ENCODE assay signal across 8 cellular contexts in the genomic region with DNA sequence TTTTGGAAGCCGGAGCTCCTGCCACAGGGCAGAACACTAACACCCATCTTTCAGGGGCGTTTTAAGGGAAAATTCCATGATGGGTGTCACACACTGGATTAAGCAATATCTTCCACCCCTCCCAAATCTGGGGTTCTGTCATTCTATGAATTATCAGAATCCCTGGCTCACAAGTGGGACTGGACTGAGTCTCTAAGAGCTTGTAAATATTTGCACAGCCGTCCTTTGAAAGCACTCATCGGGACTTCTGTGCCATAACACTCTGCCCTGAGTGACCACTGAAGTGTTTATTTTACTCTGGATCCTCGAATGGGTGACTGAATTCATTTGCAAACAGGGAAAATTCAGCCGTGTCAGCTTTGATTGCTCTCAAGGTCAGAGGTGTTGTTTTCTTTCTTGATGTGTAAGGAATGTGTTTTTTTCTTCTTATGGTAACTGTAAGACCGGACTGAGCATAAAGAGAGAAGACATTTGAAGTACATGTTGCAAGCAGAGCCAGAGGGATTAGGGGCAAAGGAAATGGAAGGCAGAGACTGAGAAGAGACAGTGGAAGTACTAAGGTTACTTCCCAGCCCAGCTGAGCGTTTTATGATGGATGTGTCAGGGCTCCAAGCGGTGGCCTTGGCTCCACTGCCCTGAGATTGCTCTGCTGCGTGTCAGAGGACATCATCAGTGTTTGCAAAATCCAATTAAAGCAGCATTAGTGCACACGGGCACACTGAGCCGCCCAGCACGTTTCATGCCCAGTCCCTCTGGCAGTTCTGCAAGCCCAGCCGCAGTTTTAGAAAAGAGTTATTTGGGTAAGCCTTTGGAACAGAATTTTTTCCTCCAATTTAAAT. TPM values are rescaled to one million over a fixed set of nuclear protein-coding genes. Genes with fewer than 3 reads are reported as not detected.
A peak's percentile ranks its signal among the peaks of the same experiment; 100 is the strongest.
DNase-seq lines count a peak whose midpoint lies in the region; ATAC-seq and TF ChIP-seq lines count a peak whose summit lies in the region.

No MANE protein-coding gene starts in this region.

- no peak for ATAC-seq in omental fat pad (ENCODE audit: low FRiP score)

- TF ChIP-seq CTCF in fibroblast of mammary gland (conservative IDR thresholded peaks at IDR 0.05; ENCODE audit: control insufficient read depth, insufficient read depth, low read depth, low read length) (no peak), omental fat pad (IDR thresholded peaks at IDR 0.05) (no peak)

- H3K4me3 ChIP-seq in fibroblast of mammary gland (ENCODE audit: control insufficient read depth, low read depth, low read length): no peak overlapping the region

- DNase-seq in EH (ENCODE audit: low read depth) (peak; percentile 63), NCI-H510A (lab: John Stamatoyannopoulos, UW) (peak; percentile 76), fibroblast of mammary gland (ENCODE audit: low read depth) (peak; percentile 26), renal cortical epithelial cell (ENCODE audit: low read depth) (peak; percentile 73), SIG-M5 (lab: John Stamatoyannopoulos, UW) (no peak), omental fat pad (ENCODE audit: low spot score) (no peak)
- no peak for DNase-seq in activated CD4-positive, alpha-beta T cell treated with anti-CD3 and anti-CD28 coated beads for 4 hours
- DNase-seq in stimulated activated CD4-positive, alpha-beta T cell treated with anti-CD3 and anti-CD28 coated beads, Interleukin-4, amount 100 ng/mL, for 1 hour: no peak

RNA-seq across cellular contexts. Expression of gene GTPBP4, which starts 17.7 kb away (rescaled TPM):
- total RNA-seq in renal cortical epithelial cell: 50.0 and 66.5 TPM in 2 replicates
- total RNA-seq in omental fat pad: 100 to 1,000 TPM in 1 of 4 donors, 10 to 100 TPM in 3; 28.9 to 104 (median 40.0) TPM

RNA-seq across cellular contexts. Expression of gene LARP4B, which starts 39.0 kb away (rescaled TPM):
- 29.9 and 45.1 TPM in 2 replicates for total RNA-seq in renal cortical epithelial cell
- 100 to 1,000 TPM in 1 of 4 donors, 10 to 100 TPM in 3; 37.2 to 103 (median 54.7) TPM for total RNA-seq in omental fat pad

RNA-seq across cellular contexts. Expression of gene IDI2, which starts 55.1 kb away (rescaled TPM):
- total RNA-seq in renal cortical epithelial cell (not detected in 2 replicates), omental fat pad (not detected)

Comparison
In these comparisons a context has a peak if more than half of its experiments do, and no peak if none do; other contexts are left out.
1. DNase-seq: peak in EH (single experiment), NCI-H510A (single experiment), fibroblast of mammary gland (single experiment) and renal cortical epithelial cell (single experiment); none in activated CD4-positive, alpha-beta T cell treated with anti-CD3 and anti-CD28 coated beads for 4 hours (0 of 2), SIG-M5 (single experiment), omental fat pad (single experiment) and stimulated activated CD4-positive, alpha-beta T cell treated with anti-CD3 and anti-CD28 coated beads, Interleukin-4, amount 100 ng/mL, for 1 hour (single experiment).